ENCODE assay signal across 10 cellular contexts in the genomic region with DNA sequence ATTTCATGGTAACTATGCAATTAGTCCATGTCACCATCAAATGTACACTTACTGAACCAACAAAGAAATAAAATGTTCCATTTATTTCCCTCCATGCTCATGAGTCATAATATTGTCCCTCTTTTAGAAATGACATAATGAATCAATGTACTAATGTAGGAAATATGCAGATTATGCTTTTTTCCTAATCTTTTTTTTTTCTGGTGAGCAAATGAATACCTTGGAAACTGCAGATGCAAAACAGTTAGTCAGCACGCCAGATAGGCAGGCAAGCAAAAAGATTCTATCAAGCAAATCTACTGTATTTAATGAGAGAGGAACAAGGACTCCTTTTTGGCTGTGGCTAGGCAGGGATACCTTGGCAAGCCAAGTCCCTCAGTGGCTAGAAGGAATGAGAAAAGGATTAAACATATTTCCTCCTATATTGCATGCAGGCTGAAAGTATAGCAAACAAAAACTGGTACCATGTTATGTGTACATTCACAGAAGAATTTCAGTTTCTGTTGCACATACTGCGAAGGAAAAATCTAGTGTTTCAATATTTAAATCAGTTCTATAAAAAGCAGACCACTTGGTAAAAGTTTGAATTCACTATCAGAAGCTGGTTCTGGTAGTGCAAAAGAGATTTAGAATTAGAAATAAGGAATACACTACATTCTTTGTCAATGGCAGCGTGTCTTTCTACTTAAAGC.
A peak's percentile ranks its signal among the peaks of the same experiment; 100 is the strongest.
DNase-seq lines count a peak whose midpoint lies in the region; ATAC-seq and TF ChIP-seq lines count a peak whose summit lies in the region.
"Had no signal": no experiment of that assay in that cellular context is flagged by ENCODE, and none has a peak within 500 bp of the region (broad histone marks: within the 10 kb centered on the region; RNA-seq: fewer than 3 reads in every experiment).

No MANE protein-coding gene starts in this region.

- peaks cover 21% of the 10 kb centered on the region for H3K4me1 Mint-ChIP-seq in chondrocyte (ENCODE audit: low read depth)

- H2BK12ac ChIP-seq in neuronal stem cell (ENCODE audit: low read length) = no peak overlapping the region

- H3K4ac ChIP-seq in neuronal stem cell (ENCODE audit: low read length) = no peak overlapping the region

- TF ChIP-seq CTCF in body of pancreas (IDR thresholded peaks at IDR 0.05) (no peak), chondrocyte (IDR thresholded peaks at IDR 0.05) (no peak)

- H3K23ac ChIP-seq in neuronal stem cell (ENCODE audit: low read depth, low read length, poor library complexity) = no peak overlapping the region

- peak overlapping the region; percentile 17 for H3K4me2 ChIP-seq in skeletal muscle satellite cell (ENCODE audit: low read length)
- H3K4me2 ChIP-seq in neuronal stem cell (ENCODE audit: insufficient read depth, low read length, poor library complexity, severe bottlenecking) = no peak overlapping the region

- H4K8ac ChIP-seq in neuronal stem cell (ENCODE audit: low read depth, low read length) = no peak overlapping the region

- H3K36me3 ChIP-seq in body of pancreas (replicated peaks in 1 of 2; ENCODE audit: insufficient read depth in 1 of 2, low read depth in 2 of 2) (no peaks in the 10 kb centered on the region), skeletal muscle satellite cell (ENCODE audit: insufficient read depth, low read length) (no peaks in the 10 kb centered on the region), neuronal stem cell (replicated peaks in 1 of 2; ENCODE audit: control insufficient read depth in 2 of 2, insufficient read depth in 2 of 2, low read length in 2 of 2) (no peaks in the 10 kb centered on the region)

- H3K27me3 Mint-ChIP-seq in chondrocyte (ENCODE audit: low read depth) = no peaks in the 10 kb centered on the region

- H3K9ac ChIP-seq in skeletal muscle satellite cell (ENCODE audit: low read depth, low read length) = peak overlapping the region; percentile 42
- H3K9ac ChIP-seq in neuronal stem cell (ENCODE audit: low read depth, low read length, poor library complexity) = no peak overlapping the region

- no peak for DNase-seq in body of pancreas
- no peak for DNase-seq in neuronal stem cell (ENCODE audit: low spot score)
- no peak for DNase-seq in chondrocyte (ENCODE audit: low spot score)
- DNase-seq in erythroblast (lab: John Stamatoyannopoulos, UW) = no peak
- DNase-seq: GF-D8 had no signal

- no peak overlapping the region for H3K27ac Mint-ChIP-seq in chondrocyte (ENCODE audit: unreplicated experiment)

- H3K9me3 Mint-ChIP-seq in chondrocyte (ENCODE audit: low read depth) = no peaks in the 10 kb centered on the region

- no peaks in the 10 kb centered on the region for H3K9me3 ChIP-seq in body of pancreas
- H3K9me3 ChIP-seq in skeletal muscle satellite cell (replicated peaks; ENCODE audit: low read length) = no peaks in the 10 kb centered on the region
- no peaks in the 10 kb centered on the region for H3K9me3 ChIP-seq in neuronal stem cell (replicated peaks in 1 of 2; ENCODE audit: control insufficient read depth in 2 of 2, insufficient read depth in 1 of 2, low read depth in 1 of 2, low read length in 2 of 2)

- no peak overlapping the region for H2AFZ ChIP-seq in neuronal stem cell (ENCODE audit: low read length)

- H3K4me3 ChIP-seq in body of pancreas = no peak overlapping the region
- no peak overlapping the region for H3K4me3 ChIP-seq in skeletal muscle satellite cell (ENCODE audit: low read length)
- H3K4me3 ChIP-seq in neuronal stem cell (ENCODE audit: low read length in 2 of 2) = no peak overlapping the region
- H3K4me3 ChIP-seq: SK-N-MC had no signal

- 60 to 69% methylated on average over 3 of the region's 3 CpGs for WGBS in body of pancreas, 2 donors
- no CpG with 5 or more reads among the region's 3 CpGs for whole genome bisulfite sequencing in neuronal stem cell (ENCODE audit: extremely low coverage in 2 of 2, insufficient read length in 2 of 2, insufficient replicate concordance in 1 of 2), 2 donors

- no peak overlapping the region for H3K18ac ChIP-seq in neuronal stem cell (ENCODE audit: low read length)

- no peaks in the 10 kb centered on the region for H3K27me3 ChIP-seq in body of pancreas
- H3K27me3 ChIP-seq in skeletal muscle satellite cell (ENCODE audit: control insufficient read depth, insufficient read depth, low read length) = no peaks in the 10 kb centered on the region
- H3K27me3 ChIP-seq in neuronal stem cell (ENCODE audit: control insufficient read depth in 3 of 3, insufficient read depth in 3 of 3, low read depth in 1 of 3, low read length in 3 of 3) = no peaks in the 10 kb centered on the region

- H3K14ac ChIP-seq in neuronal stem cell (ENCODE audit: low read length) = no peak overlapping the region

- no peaks in the 10 kb centered on the region for H3K4me1 ChIP-seq in body of pancreas
- peaks cover 20% of the 10 kb centered on the region for H3K4me1 ChIP-seq in skeletal muscle satellite cell (ENCODE audit: control insufficient read depth, insufficient read depth, low read length)
- peaks cover 0 to 3% of the 10 kb centered on the region in 2 donors for H3K4me1 ChIP-seq in neuronal stem cell (ENCODE audit: control insufficient read depth in 2 of 2, insufficient read depth in 1 of 2, low read depth in 1 of 2, low read length in 2 of 2)

- peak; percentile 55 for ATAC-seq in GM19351 (IDR thresholded peaks at IDR 0.05; ENCODE audit: unreplicated experiment)
- ATAC-seq in HG03565 (IDR thresholded peaks at IDR 0.05; ENCODE audit: unreplicated experiment) = peak; percentile 47
- ATAC-seq in body of pancreas = peak; percentile 35

- H3K27ac ChIP-seq in body of pancreas (no peak overlapping the region), neuronal stem cell (replicated peaks; ENCODE audit: low read length) (no peak overlapping the region)
- H3K27ac ChIP-seq: HL-60, SK-N-MC had no signal

- no peaks in the 10 kb centered on the region for H3K36me3 Mint-ChIP-seq in chondrocyte (ENCODE audit: low read depth)

- intact Hi-C loops in body of pancreas (cut with DNase I) = no loop called here

- TF ChIP-seq POLR2A in body of pancreas (IDR thresholded peaks at IDR 0.05) = no peak
- no peak for TF ChIP-seq POLR2A in erythroblast (IDR thresholded peaks at IDR 0.05; ENCODE audit: low read length)

- no peak overlapping the region for H2BK120ac ChIP-seq in neuronal stem cell (ENCODE audit: low read depth, low read length)

- H3K79me1 ChIP-seq in neuronal stem cell (ENCODE audit: low read depth, low read length) = no peaks in the 10 kb centered on the region

- H4K91ac ChIP-seq in neuronal stem cell (ENCODE audit: low read depth, low read length, poor library complexity) = no peak overlapping the region

- no peak overlapping the region for H2BK5ac ChIP-seq in neuronal stem cell (ENCODE audit: low read length)

- H2BK15ac ChIP-seq in neuronal stem cell (ENCODE audit: low read length) = no peak overlapping the region

- H3K4me3 Mint-ChIP-seq in chondrocyte (ENCODE audit: unreplicated experiment) = no peak overlapping the region

- no peak overlapping the region for H2AK5ac ChIP-seq in neuronal stem cell (ENCODE audit: low read depth, low read length)
